Comparison of ENCODE assay signal across 1 cellular context in the genomic region with DNA sequence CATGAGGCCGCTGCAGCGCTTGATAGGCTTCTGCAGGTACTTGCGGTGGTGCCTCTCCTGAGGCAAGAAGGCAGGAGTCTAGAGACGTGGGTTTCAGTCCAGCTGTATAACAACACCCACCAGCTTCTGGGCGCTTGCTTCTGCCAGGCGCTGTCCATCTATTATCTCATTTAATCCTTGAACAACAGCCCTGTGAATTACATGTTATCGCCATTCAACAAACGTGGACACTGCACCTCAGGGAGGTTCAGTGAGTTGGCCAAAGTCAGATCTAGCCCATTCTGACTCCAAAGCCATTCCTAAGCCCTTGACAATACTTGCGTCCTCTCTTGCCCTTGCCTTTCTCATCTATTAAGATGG.
TF ChIP-seq lines count a peak whose summit lies in the region.

No MANE protein-coding gene starts in this region.

TF ChIP-seq in GM23338, 12 proteins besides CTCF, POLR2A, EP300 and RAD21 (continued from another document):
- TF ChIP-seq, protein P1, sequence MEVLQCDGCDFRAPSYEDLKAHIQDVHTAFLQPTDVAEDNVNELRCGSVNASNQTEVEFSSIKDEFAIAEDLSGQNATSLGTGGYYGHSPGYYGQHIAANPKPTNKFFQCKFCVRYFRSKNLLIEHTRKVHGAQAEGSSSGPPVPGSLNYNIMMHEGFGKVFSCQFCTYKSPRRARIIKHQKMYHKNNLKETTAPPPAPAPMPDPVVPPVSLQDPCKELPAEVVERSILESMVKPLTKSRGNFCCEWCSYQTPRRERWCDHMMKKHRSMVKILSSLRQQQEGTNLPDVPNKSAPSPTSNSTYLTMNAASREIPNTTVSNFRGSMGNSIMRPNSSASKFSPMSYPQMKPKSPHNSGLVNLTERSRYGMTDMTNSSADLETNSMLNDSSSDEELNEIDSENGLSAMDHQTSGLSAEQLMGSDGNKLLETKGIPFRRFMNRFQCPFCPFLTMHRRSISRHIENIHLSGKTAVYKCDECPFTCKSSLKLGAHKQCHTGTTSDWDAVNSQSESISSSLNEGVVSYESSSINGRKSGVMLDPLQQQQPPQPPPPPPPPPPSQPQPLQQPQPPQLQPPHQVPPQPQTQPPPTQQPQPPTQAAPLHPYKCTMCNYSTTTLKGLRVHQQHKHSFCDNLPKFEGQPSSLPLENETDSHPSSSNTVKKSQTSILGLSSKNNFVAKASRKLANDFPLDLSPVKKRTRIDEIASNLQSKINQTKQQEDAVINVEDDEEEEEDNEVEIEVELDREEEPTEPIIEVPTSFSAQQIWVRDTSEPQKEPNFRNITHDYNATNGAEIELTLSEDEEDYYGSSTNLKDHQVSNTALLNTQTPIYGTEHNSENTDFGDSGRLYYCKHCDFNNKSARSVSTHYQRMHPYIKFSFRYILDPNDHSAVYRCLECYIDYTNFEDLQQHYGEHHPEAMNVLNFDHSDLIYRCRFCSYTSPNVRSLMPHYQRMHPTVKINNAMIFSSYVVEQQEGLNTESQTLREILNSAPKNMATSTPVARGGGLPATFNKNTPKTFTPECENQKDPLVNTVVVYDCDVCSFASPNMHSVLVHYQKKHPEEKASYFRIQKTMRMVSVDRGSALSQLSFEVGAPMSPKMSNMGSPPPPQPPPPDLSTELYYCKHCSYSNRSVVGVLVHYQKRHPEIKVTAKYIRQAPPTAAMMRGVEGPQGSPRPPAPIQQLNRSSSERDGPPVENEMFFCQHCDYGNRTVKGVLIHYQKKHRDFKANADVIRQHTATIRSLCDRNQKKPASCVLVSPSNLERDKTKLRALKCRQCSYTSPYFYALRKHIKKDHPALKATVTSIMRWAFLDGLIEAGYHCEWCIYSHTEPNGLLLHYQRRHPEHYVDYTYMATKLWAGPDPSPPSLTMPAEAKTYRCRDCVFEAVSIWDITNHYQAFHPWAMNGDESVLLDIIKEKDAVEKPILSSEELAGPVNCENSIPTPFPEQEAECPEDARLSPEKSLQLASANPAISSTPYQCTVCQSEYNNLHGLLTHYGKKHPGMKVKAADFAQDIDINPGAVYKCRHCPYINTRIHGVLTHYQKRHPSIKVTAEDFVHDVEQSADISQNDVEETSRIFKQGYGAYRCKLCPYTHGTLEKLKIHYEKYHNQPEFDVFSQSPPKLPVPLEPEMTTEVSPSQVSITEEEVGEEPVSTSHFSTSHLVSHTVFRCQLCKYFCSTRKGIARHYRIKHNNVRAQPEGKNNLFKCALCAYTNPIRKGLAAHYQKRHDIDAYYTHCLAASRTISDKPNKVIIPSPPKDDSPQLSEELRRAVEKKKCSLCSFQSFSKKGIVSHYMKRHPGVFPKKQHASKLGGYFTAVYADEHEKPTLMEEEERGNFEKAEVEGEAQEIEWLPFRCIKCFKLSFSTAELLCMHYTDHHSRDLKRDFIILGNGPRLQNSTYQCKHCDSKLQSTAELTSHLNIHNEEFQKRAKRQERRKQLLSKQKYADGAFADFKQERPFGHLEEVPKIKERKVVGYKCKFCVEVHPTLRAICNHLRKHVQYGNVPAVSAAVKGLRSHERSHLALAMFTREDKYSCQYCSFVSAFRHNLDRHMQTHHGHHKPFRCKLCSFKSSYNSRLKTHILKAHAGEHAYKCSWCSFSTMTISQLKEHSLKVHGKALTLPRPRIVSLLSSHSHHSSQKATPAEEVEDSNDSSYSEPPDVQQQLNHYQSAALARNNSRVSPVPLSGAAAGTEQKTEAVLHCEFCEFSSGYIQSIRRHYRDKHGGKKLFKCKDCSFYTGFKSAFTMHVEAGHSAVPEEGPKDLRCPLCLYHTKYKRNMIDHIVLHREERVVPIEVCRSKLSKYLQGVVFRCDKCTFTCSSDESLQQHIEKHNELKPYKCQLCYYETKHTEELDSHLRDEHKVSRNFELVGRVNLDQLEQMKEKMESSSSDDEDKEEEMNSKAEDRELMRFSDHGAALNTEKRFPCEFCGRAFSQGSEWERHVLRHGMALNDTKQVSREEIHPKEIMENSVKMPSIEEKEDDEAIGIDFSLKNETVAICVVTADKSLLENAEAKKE (CRISPR knock-in tag; IDR thresholded peaks at IDR 0.05), result no peak; the same call in 1 of the 2 replicates
- TF ChIP-seq, protein P2, sequence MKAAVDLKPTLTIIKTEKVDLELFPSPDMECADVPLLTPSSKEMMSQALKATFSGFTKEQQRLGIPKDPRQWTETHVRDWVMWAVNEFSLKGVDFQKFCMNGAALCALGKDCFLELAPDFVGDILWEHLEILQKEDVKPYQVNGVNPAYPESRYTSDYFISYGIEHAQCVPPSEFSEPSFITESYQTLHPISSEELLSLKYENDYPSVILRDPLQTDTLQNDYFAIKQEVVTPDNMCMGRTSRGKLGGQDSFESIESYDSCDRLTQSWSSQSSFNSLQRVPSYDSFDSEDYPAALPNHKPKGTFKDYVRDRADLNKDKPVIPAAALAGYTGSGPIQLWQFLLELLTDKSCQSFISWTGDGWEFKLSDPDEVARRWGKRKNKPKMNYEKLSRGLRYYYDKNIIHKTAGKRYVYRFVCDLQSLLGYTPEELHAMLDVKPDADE (IDR thresholded peaks at IDR 0.05), result no peak
- TF ChIP-seq JUNB (IDR thresholded peaks at IDR 0.05; ENCODE audit: unreplicated experiment), result no peak
TF ChIP-seq in GM23338: peak in this region for 0.
